ENCODE assay signal across 19 cellular contexts in genomic region chr20:35709269-35709668, GRCh38. TPM values are rescaled to one million over a fixed set of nuclear protein-coding genes. Genes with fewer than 3 reads are reported as not detected.
A peak's percentile ranks its signal among the peaks of the same experiment; 100 is the strongest.
DNase-seq lines count a peak whose midpoint lies in the region; ATAC-seq, FAIRE-seq and TF ChIP-seq lines count a peak whose summit lies in the region.
"Had no signal": no experiment of that assay in that cellular context is flagged by ENCODE, and none has a peak within 500 bp of the region (broad histone marks: within the 10 kb centered on the region; RNA-seq: fewer than 3 reads in every experiment).

No MANE protein-coding gene starts in this region.

- H3K36me3 Mint-ChIP-seq in activated T-cell treated with anti-CD3 and anti-CD28 coated beads, Interleukin-2, amount 50 U/mL, for 24 hours (ENCODE audit: low read depth), result peaks cover 95% of the 10 kb centered on the region
- peaks cover 14% of the 10 kb centered on the region for H3K36me3 Mint-ChIP-seq in astrocyte (ENCODE audit: low read depth, unreplicated experiment)

- peak overlapping the region; percentile 24; the same call in 1 of the 2 replicates for H3K27ac ChIP-seq in PC-9
- no peak overlapping the region for H3K27ac ChIP-seq in astrocyte (ENCODE audit: low read depth, low read length)
- peak overlapping the region; percentile 26 for H3K27ac ChIP-seq in psoas muscle
- H3K27ac ChIP-seq: body of pancreas, left ventricle myocardium inferior had no signal

- H3K79me2 ChIP-seq in PC-9 (ENCODE audit: low read depth) (peaks cover 65% of the 10 kb centered on the region), astrocyte (ENCODE audit: insufficient read depth, low read length) (peaks cover 92% of the 10 kb centered on the region)

- H3K9ac ChIP-seq in astrocyte (ENCODE audit: low read length), result no peak overlapping the region

- TF ChIP-seq CTCF in PC-9 (conservative IDR thresholded peaks at IDR 0.05), result no peak
- no peak for TF ChIP-seq CTCF in astrocyte (IDR thresholded peaks at IDR 0.05; ENCODE audit: insufficient read depth, low read depth, low read length)
- TF ChIP-seq CTCF in psoas muscle (IDR thresholded peaks at IDR 0.05), result no peak

- H2AFZ ChIP-seq in PC-9 (no peak overlapping the region), astrocyte (ENCODE audit: low read depth, low read length) (no peak overlapping the region)

- 78 to 94% (median 84%) methylated on average over 1 of the region's 1 CpG for WGBS in psoas muscle, 3 donors

- no peaks in the 10 kb centered on the region for H3K9me2 ChIP-seq in PC-9 (ENCODE audit: insufficient read depth)

- no peaks in the 10 kb centered on the region for H3K4me1 ChIP-seq in PC-9 (replicated peaks; ENCODE audit: insufficient read depth)
- no peaks in the 10 kb centered on the region for H3K4me1 ChIP-seq in astrocyte (ENCODE audit: insufficient read depth, low read length)
- H3K4me1 ChIP-seq in psoas muscle, result peaks cover 29% of the 10 kb centered on the region

- POLR2A ChIA-PET in PC-9 (lab: Charles Lee; ENCODE audit: unreplicated experiment), result interaction anchor here (0.7 kb wide), 1 partner anchor 19 kb away, joined by 5 read pairs; no protein-coding TSS in a partner anchor

- no peak overlapping the region for H3K4me3 Mint-ChIP-seq in activated T-cell treated with anti-CD3 and anti-CD28 coated beads, Interleukin-2, amount 50 U/mL, for 24 hours
- H3K4me3 Mint-ChIP-seq in astrocyte (ENCODE audit: unreplicated experiment), result no peak overlapping the region
- H3K4me3 Mint-ChIP-seq: nephron had no signal

- no peaks in the 10 kb centered on the region for H3K9me3 Mint-ChIP-seq in activated T-cell treated with anti-CD3 and anti-CD28 coated beads, Interleukin-2, amount 50 U/mL, for 24 hours
- no peaks in the 10 kb centered on the region for H3K9me3 Mint-ChIP-seq in astrocyte (ENCODE audit: unreplicated experiment)
- H3K9me3 Mint-ChIP-seq: nephron had no signal

- CTCF ChIA-PET in PC-9 (lab: Charles Lee), result no interaction called here

- no peak for TF ChIP-seq POLR2A in erythroblast (IDR thresholded peaks at IDR 0.05; ENCODE audit: low read length)

- DNase-seq in activated T-cell treated with anti-CD3 and anti-CD28 coated beads, Interleukin-2, amount 50 U/mL, for 24 hours, result no peak
- DNase-seq in activated T-cell treated with anti-CD3 and anti-CD28 coated beads, Interleukin-2, amount 50 U/mL, for 1 hour, result no peak
- no peak for DNase-seq in PC-9
- DNase-seq in astrocyte (ENCODE audit: low read depth), result no peak
- DNase-seq in psoas muscle, result no peak
- DNase-seq in NCI-H1930 (lab: John Stamatoyannopoulos, UW), result no peak
- DNase-seq in erythroblast (lab: John Stamatoyannopoulos, UW), result no peak
- DNase-seq: body of pancreas; COR-L47; GOT3; KG1; left ventricle myocardium inferior; NCI-H510A treated with DMSO at 0.1 percent for 48 hours; right cardiac atrium; stimulated activated CD4-positive, alpha-beta T cell treated with anti-CD3 and anti-CD28 coated beads, Interleukin-2, amount 100 ng/mL, for 48 hours had no signal

- peaks cover 97% of the 10 kb centered on the region for H3F3A ChIP-seq in PC-9 (ENCODE audit: insufficient read depth, low read depth)

- H4K20me1 ChIP-seq in PC-9 (ENCODE audit: insufficient read depth) (peaks cover 95% of the 10 kb centered on the region), astrocyte (ENCODE audit: insufficient read depth, low read length) (peaks cover 91% of the 10 kb centered on the region)

- H3K4me3 ChIP-seq in PC-9 (no peak overlapping the region), astrocyte (ENCODE audit: insufficient read depth, low read depth, low read length) (no peak overlapping the region), psoas muscle (no peak overlapping the region)
- H3K4me3 ChIP-seq: body of pancreas, left ventricle myocardium inferior had no signal

- H3K27ac Mint-ChIP-seq in activated T-cell treated with anti-CD3 and anti-CD28 coated beads, Interleukin-2, amount 50 U/mL, for 24 hours, result peak overlapping the region; percentile 93
- peak overlapping the region; percentile 38 for H3K27ac Mint-ChIP-seq in astrocyte (ENCODE audit: unreplicated experiment)
- H3K27ac Mint-ChIP-seq: nephron had no signal

- H3K27me3 ChIP-seq in PC-9 (ENCODE audit: insufficient read depth, low read depth), result no peaks in the 10 kb centered on the region
- H3K27me3 ChIP-seq in astrocyte (ENCODE audit: insufficient read depth, low read length), result no peaks in the 10 kb centered on the region
- no peaks in the 10 kb centered on the region for H3K27me3 ChIP-seq in psoas muscle (ENCODE audit: insufficient read depth in 3 of 3, low read length in 2 of 3)
- H3K27me3 ChIP-seq: body of pancreas had no signal

- H3K4me1 Mint-ChIP-seq in activated T-cell treated with anti-CD3 and anti-CD28 coated beads, Interleukin-2, amount 50 U/mL, for 24 hours (ENCODE audit: low read depth), result peaks cover 53% of the 10 kb centered on the region
- peaks cover 27% of the 10 kb centered on the region for H3K4me1 Mint-ChIP-seq in astrocyte (ENCODE audit: low read depth, unreplicated experiment)

- FAIRE-seq in astrocyte (lab: Jason Lieb, UNC), result no peak

- no peak overlapping the region for H3K4me2 ChIP-seq in PC-9
- H3K4me2 ChIP-seq in astrocyte (ENCODE audit: low read length), result no peak overlapping the region

- no peak for ATAC-seq in psoas muscle
- ATAC-seq in GM18870 (IDR thresholded peaks at IDR 0.05; ENCODE audit: unreplicated experiment), result no peak
- ATAC-seq: activated CD4-positive, CD25-positive, alpha-beta regulatory T cell treated with anti-CD3 and anti-CD28 coated beads, Interleukin-2, amount 50 U/mL, for 24 hours; body of pancreas; Panc1; right cardiac atrium had no signal

- H3K9me3 ChIP-seq in PC-9 (ENCODE audit: insufficient read depth, low read depth) (no peaks in the 10 kb centered on the region), astrocyte (ENCODE audit: insufficient read depth, low read depth, low read length) (no peaks in the 10 kb centered on the region), psoas muscle (no peaks in the 10 kb centered on the region)
- H3K9me3 ChIP-seq: body of pancreas, left ventricle myocardium inferior had no signal

- H3K27me3 Mint-ChIP-seq in activated T-cell treated with anti-CD3 and anti-CD28 coated beads, Interleukin-2, amount 50 U/mL, for 24 hours, result no peaks in the 10 kb centered on the region
- no peaks in the 10 kb centered on the region for H3K27me3 Mint-ChIP-seq in astrocyte (ENCODE audit: low read depth, unreplicated experiment)

- intact Hi-C loops in PC-9 (cut with micrococcal nuclease; ENCODE audit: unreplicated experiment) (no loop called here), psoas muscle (cut with DNase I) (no loop called here)

- BruUV-seq in PC-9 (replicated peaks; lab: Mats Ljungman, UMichigan), result no TSS peak

- H3K36me3 ChIP-seq in PC-9 (ENCODE audit: low read depth) (peaks cover 86% of the 10 kb centered on the region), astrocyte (ENCODE audit: insufficient read depth, low read length) (peaks cover 88% of the 10 kb centered on the region), psoas muscle (ENCODE audit: insufficient read depth in 1 of 2, low read depth in 1 of 2) (peaks cover 4 to 100% of the 10 kb centered on the region in 2 donors)

RNA-seq across cellular contexts. Expression of gene ROMO1, which starts 10.1 kb away (rescaled TPM):
- 175 and 271 TPM in 2 replicates for total RNA-seq in PC-9 (2021)
- total RNA-seq in astrocyte, result 185 and 201 TPM in 2 replicates
- 100 to 1,000 TPM; 133 to 172 (median 143) TPM for total RNA-seq in psoas muscle
- 100 to 1,000 TPM; 253 to 379 (median 323) TPM for polyA plus RNA-seq in psoas muscle

RNA-seq across cellular contexts. Expression of gene NFS1, which starts 10.1 kb away (rescaled TPM):
- 56.9 and 65.0 TPM in 2 replicates for total RNA-seq in PC-9 (2021)
- total RNA-seq in astrocyte, result 30.3 and 33.0 TPM in 2 replicates
- total RNA-seq in psoas muscle, result 10 to 100 TPM; 23.6 to 45.0 (median 40.3) TPM
- polyA plus RNA-seq in psoas muscle, result 10 to 100 TPM; 19.8 to 35.2 (median 26.1) TPM

RNA-seq across cellular contexts. Expression of gene RBM39, which starts 32.8 kb away (rescaled TPM):
- total RNA-seq in PC-9 (2021) (354 and 379 TPM in 2 replicates), astrocyte (204 and 208 TPM in 2 replicates), psoas muscle (100 to 1,000 TPM in 3 of 4 donors, 10 to 100 TPM in 1; 93.0 to 171 (median 139) TPM)
- 100 to 1,000 TPM; 115 to 151 (median 123) TPM for polyA plus RNA-seq in psoas muscle

RNA-seq across cellular contexts. Expression of gene CPNE1, which starts 44.6 kb away (rescaled TPM):
- 271 and 311 TPM in 2 replicates for total RNA-seq in PC-9 (2021)
- 194 and 200 TPM in 2 replicates for total RNA-seq in astrocyte
- total RNA-seq in psoas muscle, result 10 to 100 TPM; 55.9 to 75.4 (median 67.1) TPM
- 10 to 100 TPM; 59.5 to 62.1 (median 61.6) TPM for polyA plus RNA-seq in psoas muscle

RNA-seq across cellular contexts. Expression of gene RBM12, which starts 44.6 kb away (rescaled TPM):
- total RNA-seq in PC-9 (2021) (46.9 and 81.2 TPM in 2 replicates), astrocyte (78.1 and 88.4 TPM in 2 replicates), psoas muscle (10 to 100 TPM; 20.8 to 61.5 (median 45.5) TPM)
- 10 to 100 TPM in 1 of 3 donors, 1 to 10 TPM in 2; 5.3 to 22.5 (median 8.8) TPM for polyA plus RNA-seq in psoas muscle
